Comparison of ENCODE assay signal across 17 cellular contexts in the genomic region with DNA sequence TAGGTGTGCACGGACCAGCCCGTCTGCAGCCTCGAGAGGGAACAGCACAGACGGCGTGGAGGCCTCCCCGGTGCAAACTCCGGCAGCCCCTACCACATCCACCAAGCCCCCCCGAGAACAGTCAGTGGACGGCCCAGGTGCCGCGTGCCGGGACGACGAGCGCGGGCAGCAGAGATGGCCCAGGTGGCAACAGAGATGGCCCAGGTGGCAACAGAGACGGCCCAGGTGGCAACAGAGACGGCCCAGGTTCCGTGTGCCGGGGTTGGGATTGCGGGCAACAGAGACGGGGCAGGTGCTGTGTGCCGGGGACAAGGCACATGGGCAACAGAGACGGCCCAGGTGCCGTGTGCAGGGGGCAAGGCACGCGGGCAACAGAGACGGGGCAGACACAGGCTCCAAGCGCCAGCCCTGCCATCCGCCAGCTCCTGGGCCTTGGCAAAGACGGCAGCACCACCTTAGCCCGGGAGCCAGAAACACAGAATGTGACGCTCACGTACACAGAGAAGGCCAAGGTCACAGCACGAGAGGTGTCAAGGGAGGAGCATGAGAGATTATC.
"Had no signal": no experiment of that assay in that cellular context is flagged by ENCODE, and none has a peak within 500 bp of the region (broad histone marks: within the 10 kb centered on the region; RNA-seq: fewer than 3 reads in every experiment).

No MANE protein-coding gene starts in this region.

- H3K4me1 Mint-ChIP-seq: activated CD4-positive, alpha-beta memory T cell treated with anti-CD3 and anti-CD28 coated beads, Interleukin-2, amount 10 ng/mL, durations not matched to agents 7 days and 5 days; central memory CD8-positive, alpha-beta T cell; T-helper 17 cell had no signal

- FAIRE-seq: endothelial cell of umbilical vein had no signal

- H3K27me3 Mint-ChIP-seq: activated CD4-positive, alpha-beta memory T cell treated with anti-CD3 and anti-CD28 coated beads, Interleukin-2, amount 10 ng/mL, durations not matched to agents 7 days and 5 days; activated T-cell treated with anti-CD3 and anti-CD28 coated beads, Interleukin-2, amount 50 U/mL, for 24 hours; central memory CD8-positive, alpha-beta T cell; T-helper 17 cell had no signal

- H3K4me3 Mint-ChIP-seq: activated CD4-positive, alpha-beta memory T cell treated with anti-CD3 and anti-CD28 coated beads, Interleukin-2, amount 10 ng/mL, durations not matched to agents 7 days and 5 days; activated T-cell treated with anti-CD3 and anti-CD28 coated beads, Interleukin-2, amount 50 U/mL, for 24 hours; central memory CD8-positive, alpha-beta T cell; T-helper 17 cell had no signal

- H3K27ac Mint-ChIP-seq: activated CD4-positive, alpha-beta memory T cell treated with anti-CD3 and anti-CD28 coated beads, Interleukin-2, amount 10 ng/mL, durations not matched to agents 7 days and 5 days; activated naive CD4-positive, alpha-beta T cell treated with anti-CD3 and anti-CD28 coated beads, Interleukin-2, amount 50 U/mL, for 72 hours; activated T-cell treated with anti-CD3 and anti-CD28 coated beads, Interleukin-2, amount 50 U/mL, for 24 hours; T-helper 17 cell had no signal

- H3K4me1 ChIP-seq: lower lobe of right lung, stomach, testis, upper lobe of left lung had no signal

- H3K9me3 ChIP-seq: lower lobe of right lung, stomach, testis, upper lobe of left lung had no signal

- H3K9me3 Mint-ChIP-seq: activated T-cell treated with anti-CD3 and anti-CD28 coated beads, Interleukin-2, amount 50 U/mL, for 24 hours; central memory CD8-positive, alpha-beta T cell had no signal

- H3K27ac ChIP-seq: lower lobe of right lung, stomach, testis, upper lobe of left lung had no signal

- DNase-seq: activated CD4-positive, alpha-beta memory T cell treated with anti-CD3 and anti-CD28 coated beads, Interleukin-2, amount 10 ng/mL, durations not matched to agents 7 days and 5 days; activated CD4-positive, alpha-beta T cell treated with anti-CD3 and anti-CD28 coated beads for 4 hours; activated effector memory CD4-positive, alpha-beta T cell treated with Interleukin-2 at 50 U/mL for 16 hours; activated T-cell treated with anti-CD3 and anti-CD28 coated beads, Interleukin-2, amount 50 U/mL, for 24 hours; amniotic stem cell; effector CD8-positive, alpha-beta T cell; foreskin fibroblast; kidney glomerular epithelial cell; stimulated activated CD4-positive, alpha-beta T cell treated with anti-CD3 and anti-CD28 coated beads, Interleukin-2, amount 100 ng/mL, for 24 hours; stomach; T-helper 17 cell; testis; upper lobe of left lung had no signal

- H3K4me3 ChIP-seq: lower lobe of right lung, stomach, testis, upper lobe of left lung had no signal

- ATAC-seq: activated naive CD4-positive, alpha-beta T cell treated with anti-CD3 and anti-CD28 coated beads, Interleukin-2, amount 50 U/mL, for 72 hours; T-helper 17 cell had no signal

- H3K36me3 Mint-ChIP-seq: activated naive CD4-positive, alpha-beta T cell treated with anti-CD3 and anti-CD28 coated beads, Interleukin-2, amount 50 U/mL, for 72 hours had no signal

- H3K27me3 ChIP-seq: stomach, testis, upper lobe of left lung had no signal
